ENCODE assay signal across 11 cellular contexts in the genomic region with DNA sequence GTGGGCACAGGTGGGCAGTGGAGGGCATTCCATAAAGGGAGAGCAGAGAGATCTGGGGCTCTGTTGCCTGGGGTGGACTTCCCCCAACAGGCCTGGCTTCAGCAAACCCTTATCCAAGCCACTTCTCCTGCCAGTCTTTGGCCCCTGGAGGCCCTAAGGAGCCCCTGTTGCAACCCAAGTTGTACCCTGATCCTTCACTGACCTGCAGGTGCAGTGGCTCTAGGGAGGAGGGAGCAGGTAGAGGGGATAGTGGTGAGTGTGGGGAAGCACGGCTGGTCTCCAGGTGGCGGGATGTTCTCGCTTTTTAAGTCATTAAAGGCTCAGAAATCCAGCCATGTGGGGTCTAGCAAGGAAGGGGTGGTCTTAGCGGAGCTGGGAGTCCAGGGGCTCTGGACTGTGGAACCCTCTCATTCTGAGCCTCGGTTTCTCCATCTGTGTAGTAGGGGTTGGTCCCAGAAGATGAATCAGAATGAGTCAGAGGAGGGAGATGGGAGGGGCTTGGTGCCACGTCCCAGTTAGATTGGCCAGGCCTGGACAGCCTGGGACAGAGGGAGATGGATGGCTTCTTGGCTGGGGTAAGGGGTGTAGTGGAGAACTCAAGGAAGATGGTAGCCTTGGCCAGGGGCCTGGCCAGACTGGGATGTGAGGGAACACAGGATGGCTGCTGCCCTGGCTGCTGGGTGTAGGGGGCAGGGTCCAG. TPM values are rescaled to one million over a fixed set of nuclear protein-coding genes. Genes with fewer than 3 reads are reported as not detected.
DNase-seq lines count a peak whose midpoint lies in the region; ATAC-seq and TF ChIP-seq lines count a peak whose summit lies in the region.
"Had no signal": no experiment of that assay in that cellular context is flagged by ENCODE, and none has a peak within 500 bp of the region (broad histone marks: within the 10 kb centered on the region; RNA-seq: fewer than 3 reads in every experiment).

No MANE protein-coding gene starts in this region.

- TF ChIP-seq EP300 in suprapubic skin (IDR thresholded peaks at IDR 0.05) = no peak

- no peak overlapping the region for H3K9ac ChIP-seq in H9 (ENCODE audit: extremely low read depth, insufficient read length, low read length)

- no peak overlapping the region for H2BK120ac ChIP-seq in H9 (ENCODE audit: low read depth, low read length, poor library complexity, severe bottlenecking)

- H2AFZ ChIP-seq in H9 (ENCODE audit: low read length) = no peak overlapping the region
- H2AFZ ChIP-seq: PC-9 had no signal

- ATAC-seq in GM19035 (IDR thresholded peaks at IDR 0.05; ENCODE audit: unreplicated experiment) = no peak
- ATAC-seq: stimulated activated naive CD8-positive, alpha-beta T cell treated with anti-CD3 and anti-CD28 coated beads, Interleukin-15, Interleukin-2, amounts not matched to agents 100 U/mL and 50 U/mL, for 24 hours had no signal

- H3K18ac ChIP-seq in H9 (ENCODE audit: insufficient read length, low read depth, low read length) = no peak overlapping the region

- no peaks in the 10 kb centered on the region for H3K79me2 ChIP-seq in H9 (ENCODE audit: insufficient read depth, low read length)

- H3K4me1 Mint-ChIP-seq in H9 (peaks cover 28 to 47% of the 10 kb centered on the region in 2 experiments), MCF 10A (ENCODE audit: insufficient read depth, unreplicated experiment) (peaks cover 44% of the 10 kb centered on the region)

- H4K5ac ChIP-seq in H9 (ENCODE audit: insufficient read length, low read depth, low read length) = no peak overlapping the region

- H4K91ac ChIP-seq in H9 (ENCODE audit: insufficient read length, low read depth, low read length) = no peak overlapping the region

- intact Hi-C loops in MCF 10A (cut with micrococcal nuclease) = no loop called here

- H4K8ac ChIP-seq in H9 (replicated peaks; ENCODE audit: insufficient read length, low read depth, low read length) = no peak overlapping the region

- TF ChIP-seq CTCF in H9 (conservative IDR thresholded peaks at IDR 0.05) (no peak), MCF 10A (IDR thresholded peaks at IDR 0.05; ENCODE audit: unreplicated experiment) (no peak), suprapubic skin (IDR thresholded peaks at IDR 0.05) (no peak)

- no peak overlapping the region for H3K4ac ChIP-seq in H9 (ENCODE audit: low read depth, low read length)

- peaks cover 3 to 21% (median 6%) of the 10 kb centered on the region in 3 experiments for H3K36me3 Mint-ChIP-seq in H9 (ENCODE audit: insufficient read depth in 1 of 3, low read depth in 3 of 3)
- peaks cover 28% of the 10 kb centered on the region for H3K36me3 Mint-ChIP-seq in MCF 10A (ENCODE audit: insufficient read depth, unreplicated experiment)

- H3K56ac ChIP-seq in H9 (ENCODE audit: insufficient read length, low read depth, low read length) = no peak overlapping the region

- H3K27ac ChIP-seq in H9 (ENCODE audit: insufficient read length, low read depth, low read length) (no peak overlapping the region), suprapubic skin (peak overlapping the region; percentile 94)
- no peak overlapping the region for H3K27ac ChIP-seq in effector memory CD4-positive, alpha-beta T cell (ENCODE audit: insufficient read depth, low read length, poor library complexity, severe bottlenecking)
- H3K27ac ChIP-seq: PC-9 had no signal

- no peaks in the 10 kb centered on the region for H3K9me3 ChIP-seq in H9 (ENCODE audit: control insufficient read depth, low read depth, low read length)
- no peaks in the 10 kb centered on the region for H3K9me3 ChIP-seq in suprapubic skin
- no peaks in the 10 kb centered on the region for H3K9me3 ChIP-seq in effector memory CD4-positive, alpha-beta T cell (ENCODE audit: control insufficient read depth, low read length)

- H2BK15ac ChIP-seq in H9 (ENCODE audit: low read depth, low read length) = no peak overlapping the region

- H3K9me3 Mint-ChIP-seq in H9 (no peaks in the 10 kb centered on the region), MCF 10A (ENCODE audit: unreplicated experiment) (no peaks in the 10 kb centered on the region)

- H3K27me3 Mint-ChIP-seq in H9 (ENCODE audit: low read depth) = no peaks in the 10 kb centered on the region
- H3K27me3 Mint-ChIP-seq in MCF 10A (ENCODE audit: insufficient read depth, unreplicated experiment) = no peaks in the 10 kb centered on the region

- H3K79me1 ChIP-seq in H9 (ENCODE audit: insufficient read depth, low read depth, low read length, poor library complexity, severe bottlenecking) = no peaks in the 10 kb centered on the region

- DNase-seq in H9 = peak; percentile 28
- peak; percentile 71 for DNase-seq in MCF 10A (ENCODE audit: unreplicated experiment)
- DNase-seq in iPS-NIHi7 (ENCODE audit: extremely low spot score) = peak; percentile 18
- DNase-seq in suprapubic skin (ENCODE audit: low spot score in 2 of 2) = no peak
- DNase-seq in SW 1271 (lab: John Stamatoyannopoulos, UW) = no peak
- no peak for DNase-seq in effector memory CD4-positive, alpha-beta T cell
- DNase-seq in stimulated activated CD4-positive, alpha-beta T cell treated with anti-CD3 and anti-CD28 coated beads, Interleukin-15, amount 100 ng/mL, for 24 hours = no peak
- DNase-seq: activated CD8-positive, alpha-beta memory T cell treated with anti-CD3 and anti-CD28 coated beads for 24 hours; PC-9; stimulated activated naive CD8-positive, alpha-beta T cell treated with anti-CD3 and anti-CD28 coated beads, Interleukin-15, Interleukin-2, amounts not matched to agents 100 U/mL and 50 U/mL, for 24 hours had no signal

- no peak overlapping the region for H2AK5ac ChIP-seq in H9 (ENCODE audit: insufficient read length, low read length)

- no peak overlapping the region for H2BK20ac ChIP-seq in H9 (ENCODE audit: low read depth, low read length, poor library complexity, severe bottlenecking)

- BruUV-seq in MCF 10A (replicated peaks; lab: Mats Ljungman, UMichigan) = no TSS peak

- no peak for TF ChIP-seq POLR2A in suprapubic skin (IDR thresholded peaks at IDR 0.05)

- H3T11ph ChIP-seq in H9 (ENCODE audit: low read length) = no peak overlapping the region

- no peak overlapping the region for H2BK5ac ChIP-seq in H9 (ENCODE audit: insufficient read length, low read length)

- CTCF ChIA-PET in MCF 10A (lab: Yijun Ruan, JAX) = interaction anchor here (1.5 kb wide), 1 partner anchor 32 kb away, joined by 5 read pairs; no protein-coding TSS in a partner anchor

- no peaks in the 10 kb centered on the region for H4K20me1 ChIP-seq in H9 (ENCODE audit: control insufficient read depth, insufficient read depth, insufficient read length)

- H3K4me3 Mint-ChIP-seq in H9 (peak overlapping the region in 1 of 2 experiments; percentile 42; a peak in 1 of 5 replicates), MCF 10A (ENCODE audit: unreplicated experiment) (peak overlapping the region; percentile 90)

- POLR2A ChIA-PET in MCF 10A (lab: Yijun Ruan, JAX) = no interaction called here

- H3K27me3 ChIP-seq in H9 (ENCODE audit: insufficient read depth, low read length) (no peaks in the 10 kb centered on the region), suprapubic skin (no peaks in the 10 kb centered on the region)
- H3K27me3 ChIP-seq in effector memory CD4-positive, alpha-beta T cell (replicated peaks; ENCODE audit: control insufficient read depth, insufficient read depth, low read length, poor library complexity, severe bottlenecking) = no peaks in the 10 kb centered on the region

- H2BK12ac ChIP-seq in H9 (ENCODE audit: insufficient read length, low read depth, low read length) = no peak overlapping the region

- peaks cover 7% of the 10 kb centered on the region for H3K36me3 ChIP-seq in suprapubic skin
- H3K36me3 ChIP-seq in effector memory CD4-positive, alpha-beta T cell (ENCODE audit: control insufficient read depth, insufficient read depth, low read length) = no peaks in the 10 kb centered on the region

- peak overlapping the region in 1 of 3 experiments; percentile 44; a peak in 1 of 7 replicates for H3K27ac Mint-ChIP-seq in H9
- H3K27ac Mint-ChIP-seq in MCF 10A (ENCODE audit: low read depth, unreplicated experiment) = no peak overlapping the region

- peaks cover 9% of the 10 kb centered on the region; the same call in 1 of the 2 replicates for H3K4me1 ChIP-seq in H9 (ENCODE audit: insufficient read depth, low read length)
- peaks cover 50% of the 10 kb centered on the region for H3K4me1 ChIP-seq in suprapubic skin
- H3K4me1 ChIP-seq in effector memory CD4-positive, alpha-beta T cell (ENCODE audit: control insufficient read depth, insufficient read depth, low read length, poor library complexity, severe bottlenecking) = peaks cover 14% of the 10 kb centered on the region

- H3K23me2 ChIP-seq in H9 (ENCODE audit: insufficient read length, low read depth, low read length, poor library complexity, severe bottlenecking) = no peaks in the 10 kb centered on the region

- H3K4me3 ChIP-seq in suprapubic skin = peak overlapping the region; percentile 82
- H3K4me3 ChIP-seq in effector memory CD4-positive, alpha-beta T cell (ENCODE audit: insufficient read depth, low read depth, low read length, poor library complexity, severe bottlenecking) = no peak overlapping the region
- H3K4me3 ChIP-seq: PC-9 had no signal

- H3K23ac ChIP-seq in H9 (ENCODE audit: insufficient read length, low read depth, low read length) = no peak overlapping the region

- H3K14ac ChIP-seq in H9 (ENCODE audit: insufficient read depth, low read length) = no peak overlapping the region

- no CpG with 5 or more reads among the region's 6 CpGs for whole genome bisulfite sequencing in H9 (ENCODE audit: extremely low coverage, insufficient read length, low lambda C conversion rate)
- 68% methylated on average over 6 of the region's 6 CpGs for WGBS in suprapubic skin

- no peak overlapping the region for H3K4me2 ChIP-seq in H9 (ENCODE audit: insufficient read depth, insufficient read length, low read length)

RNA-seq across cellular contexts. Expression of a gene that starts 2.6 kb away (rescaled TPM):
- 3.6 and 4.2 TPM in 2 replicates for total RNA-seq in H9 (2021)
- 10.9 and 12.4 TPM in 2 replicates for total RNA-seq in MCF 10A (2022)
- total RNA-seq in suprapubic skin = 10 to 100 TPM; 17.9 to 36.1 (median 20.7) TPM

RNA-seq across cellular contexts. Expression of a gene that starts 29.2 kb away (rescaled TPM):
- total RNA-seq in H9 (2021) (not detected in 2 replicates), MCF 10A (2022) (not detected in 2 replicates), suprapubic skin (not detected)
- total RNA-seq: PC-9 had no signal

RNA-seq across cellular contexts. Expression of a gene that starts 46.5 kb away (rescaled TPM):
- total RNA-seq in H9 (2021) (0.46 TPM in 1 of 2 replicates, not detected in the other), MCF 10A (2022) (not detected in 2 replicates), suprapubic skin (1 to 10 TPM in 1 of 4 donors, not detected in 3; 2.3 TPM)
- total RNA-seq: PC-9 had no signal

RNA-seq across cellular contexts. Expression of a gene that starts 55.6 kb away (rescaled TPM):
- 66.4 and 79.8 TPM in 2 replicates for total RNA-seq in H9 (2021)
- total RNA-seq in MCF 10A (2022) = 63.4 and 63.5 TPM in 2 replicates
- 100 to 1,000 TPM in 1 of 4 donors, 10 to 100 TPM in 3; 47.7 to 328 (median 66.8) TPM for total RNA-seq in suprapubic skin

Comparison
In these comparisons a context has a peak if more than half of its experiments do, and no peak if none do; other contexts are left out.
1. DNase-seq: peak in H9 (single experiment), MCF 10A (single experiment) and iPS-NIHi7 (single experiment); none in suprapubic skin (0 of 2), SW 1271 (0 of 2), effector memory CD4-positive, alpha-beta T cell (0 of 3) and stimulated activated CD4-positive, alpha-beta T cell treated with anti-CD3 and anti-CD28 coated beads, Interleukin-15, amount 100 ng/mL, for 24 hours (single experiment).